ENCODE assay signal across 1 cellular context in the genomic region with DNA sequence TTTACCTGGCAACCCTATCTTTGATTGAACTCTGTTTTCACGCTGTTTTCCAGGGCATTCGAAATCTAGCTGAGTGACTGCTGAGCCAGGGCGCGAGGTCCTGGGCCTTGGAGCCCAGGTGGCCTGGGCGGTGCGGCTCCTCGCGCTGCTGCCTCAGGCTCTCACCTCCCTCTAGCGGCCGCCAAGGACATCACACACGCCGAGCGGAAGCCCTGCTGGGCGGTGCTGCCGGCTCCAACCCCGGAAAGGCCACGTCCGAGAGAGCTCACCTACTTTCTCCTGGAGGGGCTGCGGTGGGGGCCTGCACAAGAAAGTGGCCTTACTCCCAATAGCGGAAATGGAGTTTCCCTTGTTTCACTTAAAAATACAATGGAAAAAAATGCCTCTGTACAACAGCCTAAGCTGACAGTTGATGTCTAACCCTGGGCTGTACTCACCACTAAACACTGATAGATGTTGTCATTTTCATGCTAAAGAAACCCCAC.
TF ChIP-seq lines count a peak whose summit lies in the region.

No MANE protein-coding gene starts in this region.

TF ChIP-seq in HepG2, 621 proteins besides CTCF, POLR2A, EP300 and RAD21 (continued from another document and continues in another):
- TF ChIP-seq ZNF205 (CRISPR knock-in tag; IDR thresholded peaks at IDR 0.05), result peak; percentile 46; the same call in 1 of the 2 replicates
- no peak for TF ChIP-seq HOXD1 (CRISPR knock-in tag; IDR thresholded peaks at IDR 0.05)
- TF ChIP-seq ZNF558 (CRISPR knock-in tag; IDR thresholded peaks at IDR 0.05; ENCODE audit: borderline replicate concordance), result peak; percentile 61; the same call in 1 of the 2 replicates
- peak; percentile 17; the same call in 1 of the 2 replicates for TF ChIP-seq DPF2 (CRISPR knock-in tag; IDR thresholded peaks at IDR 0.05; ENCODE audit: borderline replicate concordance, low read depth)
- no peak for TF ChIP-seq LCORL (IDR thresholded peaks at IDR 0.05)
- peak; percentile 47; the same call in 1 of the 2 replicates for TF ChIP-seq LCORL (CRISPR knock-in tag; IDR thresholded peaks at IDR 0.05)
- TF ChIP-seq ATRX (CRISPR knock-in tag; IDR thresholded peaks at IDR 0.05; ENCODE audit: borderline replicate concordance), result no peak
- no peak for TF ChIP-seq MYNN (CRISPR knock-in tag; IDR thresholded peaks at IDR 0.05; ENCODE audit: low read depth)
- TF ChIP-seq, protein P1, sequence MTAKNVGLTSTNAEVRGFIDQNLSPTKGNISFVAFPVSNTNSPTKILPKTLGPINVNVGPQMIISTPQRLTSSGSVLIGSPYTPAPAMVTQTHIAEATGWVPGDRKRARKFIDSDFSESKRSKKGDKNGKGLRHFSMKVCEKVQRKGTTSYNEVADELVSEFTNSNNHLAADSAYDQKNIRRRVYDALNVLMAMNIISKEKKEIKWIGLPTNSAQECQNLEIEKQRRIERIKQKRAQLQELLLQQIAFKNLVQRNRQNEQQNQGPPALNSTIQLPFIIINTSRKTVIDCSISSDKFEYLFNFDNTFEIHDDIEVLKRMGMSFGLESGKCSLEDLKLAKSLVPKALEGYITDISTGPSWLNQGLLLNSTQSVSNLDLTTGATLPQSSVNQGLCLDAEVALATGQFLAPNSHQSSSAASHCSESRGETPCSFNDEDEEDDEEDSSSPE (CRISPR knock-in tag; IDR thresholded peaks at IDR 0.05), result peak; percentile 47; the same call in 1 of the 2 replicates
- TF ChIP-seq KAT2B (IDR thresholded peaks at IDR 0.05; ENCODE audit: borderline replicate concordance, low read depth, low read length), result no peak
- no peak for TF ChIP-seq ZBTB3 (CRISPR knock-in tag; IDR thresholded peaks at IDR 0.05; ENCODE audit: borderline replicate concordance, low read depth)
- TF ChIP-seq ARNT (IDR thresholded peaks at IDR 0.05), result no peak
- TF ChIP-seq TBX3 (IDR thresholded peaks at IDR 0.05; ENCODE audit: borderline replicate concordance), result no peak
- no peak for TF ChIP-seq WIZ (CRISPR knock-in tag; IDR thresholded peaks at IDR 0.05)
- peak; percentile 73 for TF ChIP-seq HOXA3 (CRISPR knock-in tag; IDR thresholded peaks at IDR 0.05)
- TF ChIP-seq, protein P2, sequence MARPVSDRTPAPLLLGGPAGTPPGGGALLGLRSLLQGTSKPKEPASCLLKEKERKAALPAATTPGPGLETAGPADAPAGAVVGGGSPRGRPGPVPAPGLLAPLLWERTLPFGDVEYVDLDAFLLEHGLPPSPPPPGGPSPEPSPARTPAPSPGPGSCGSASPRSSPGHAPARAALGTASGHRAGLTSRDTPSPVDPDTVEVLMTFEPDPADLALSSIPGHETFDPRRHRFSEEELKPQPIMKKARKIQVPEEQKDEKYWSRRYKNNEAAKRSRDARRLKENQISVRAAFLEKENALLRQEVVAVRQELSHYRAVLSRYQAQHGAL (CRISPR knock-in tag; IDR thresholded peaks at IDR 0.05; ENCODE audit: not compliant biosample characterization), result no peak
- no peak for TF ChIP-seq EEA1 (CRISPR knock-in tag; IDR thresholded peaks at IDR 0.05; ENCODE audit: borderline replicate concordance)
- 0 out of 2 replicates have a peak, but pooled peaks have one; percentile 70 for TF ChIP-seq ZNF607 (CRISPR knock-in tag; IDR thresholded peaks at IDR 0.05; ENCODE audit: borderline replicate concordance)
- TF ChIP-seq ZNF101 (CRISPR knock-in tag; IDR thresholded peaks at IDR 0.05; ENCODE audit: borderline replicate concordance, low read depth), result no peak
- TF ChIP-seq, protein P3, sequence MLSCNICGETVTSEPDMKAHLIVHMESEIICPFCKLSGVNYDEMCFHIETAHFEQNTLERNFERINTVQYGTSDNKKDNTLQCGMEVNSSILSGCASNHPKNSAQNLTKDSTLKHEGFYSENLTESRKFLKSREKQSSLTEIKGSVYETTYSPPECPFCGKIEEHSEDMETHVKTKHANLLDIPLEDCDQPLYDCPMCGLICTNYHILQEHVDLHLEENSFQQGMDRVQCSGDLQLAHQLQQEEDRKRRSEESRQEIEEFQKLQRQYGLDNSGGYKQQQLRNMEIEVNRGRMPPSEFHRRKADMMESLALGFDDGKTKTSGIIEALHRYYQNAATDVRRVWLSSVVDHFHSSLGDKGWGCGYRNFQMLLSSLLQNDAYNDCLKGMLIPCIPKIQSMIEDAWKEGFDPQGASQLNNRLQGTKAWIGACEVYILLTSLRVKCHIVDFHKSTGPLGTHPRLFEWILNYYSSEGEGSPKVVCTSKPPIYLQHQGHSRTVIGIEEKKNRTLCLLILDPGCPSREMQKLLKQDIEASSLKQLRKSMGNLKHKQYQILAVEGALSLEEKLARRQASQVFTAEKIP (CRISPR knock-in tag; IDR thresholded peaks at IDR 0.05; ENCODE audit: borderline replicate concordance), result no peak
- TF ChIP-seq, protein P4, sequence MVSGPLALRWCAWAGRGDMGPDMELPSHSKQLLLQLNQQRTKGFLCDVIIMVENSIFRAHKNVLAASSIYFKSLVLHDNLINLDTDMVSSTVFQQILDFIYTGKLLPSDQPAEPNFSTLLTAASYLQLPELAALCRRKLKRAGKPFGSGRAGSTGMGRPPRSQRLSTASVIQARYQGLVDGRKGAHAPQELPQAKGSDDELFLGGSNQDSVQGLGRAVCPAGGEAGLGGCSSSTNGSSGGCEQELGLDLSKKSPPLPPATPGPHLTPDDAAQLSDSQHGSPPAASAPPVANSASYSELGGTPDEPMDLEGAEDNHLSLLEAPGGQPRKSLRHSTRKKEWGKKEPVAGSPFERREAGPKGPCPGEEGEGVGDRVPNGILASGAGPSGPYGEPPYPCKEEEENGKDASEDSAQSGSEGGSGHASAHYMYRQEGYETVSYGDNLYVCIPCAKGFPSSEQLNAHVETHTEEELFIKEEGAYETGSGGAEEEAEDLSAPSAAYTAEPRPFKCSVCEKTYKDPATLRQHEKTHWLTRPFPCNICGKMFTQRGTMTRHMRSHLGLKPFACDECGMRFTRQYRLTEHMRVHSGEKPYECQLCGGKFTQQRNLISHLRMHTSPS (CRISPR knock-in tag; IDR thresholded peaks at IDR 0.05; ENCODE audit: low read depth), result no peak
- TF ChIP-seq, protein P5, sequence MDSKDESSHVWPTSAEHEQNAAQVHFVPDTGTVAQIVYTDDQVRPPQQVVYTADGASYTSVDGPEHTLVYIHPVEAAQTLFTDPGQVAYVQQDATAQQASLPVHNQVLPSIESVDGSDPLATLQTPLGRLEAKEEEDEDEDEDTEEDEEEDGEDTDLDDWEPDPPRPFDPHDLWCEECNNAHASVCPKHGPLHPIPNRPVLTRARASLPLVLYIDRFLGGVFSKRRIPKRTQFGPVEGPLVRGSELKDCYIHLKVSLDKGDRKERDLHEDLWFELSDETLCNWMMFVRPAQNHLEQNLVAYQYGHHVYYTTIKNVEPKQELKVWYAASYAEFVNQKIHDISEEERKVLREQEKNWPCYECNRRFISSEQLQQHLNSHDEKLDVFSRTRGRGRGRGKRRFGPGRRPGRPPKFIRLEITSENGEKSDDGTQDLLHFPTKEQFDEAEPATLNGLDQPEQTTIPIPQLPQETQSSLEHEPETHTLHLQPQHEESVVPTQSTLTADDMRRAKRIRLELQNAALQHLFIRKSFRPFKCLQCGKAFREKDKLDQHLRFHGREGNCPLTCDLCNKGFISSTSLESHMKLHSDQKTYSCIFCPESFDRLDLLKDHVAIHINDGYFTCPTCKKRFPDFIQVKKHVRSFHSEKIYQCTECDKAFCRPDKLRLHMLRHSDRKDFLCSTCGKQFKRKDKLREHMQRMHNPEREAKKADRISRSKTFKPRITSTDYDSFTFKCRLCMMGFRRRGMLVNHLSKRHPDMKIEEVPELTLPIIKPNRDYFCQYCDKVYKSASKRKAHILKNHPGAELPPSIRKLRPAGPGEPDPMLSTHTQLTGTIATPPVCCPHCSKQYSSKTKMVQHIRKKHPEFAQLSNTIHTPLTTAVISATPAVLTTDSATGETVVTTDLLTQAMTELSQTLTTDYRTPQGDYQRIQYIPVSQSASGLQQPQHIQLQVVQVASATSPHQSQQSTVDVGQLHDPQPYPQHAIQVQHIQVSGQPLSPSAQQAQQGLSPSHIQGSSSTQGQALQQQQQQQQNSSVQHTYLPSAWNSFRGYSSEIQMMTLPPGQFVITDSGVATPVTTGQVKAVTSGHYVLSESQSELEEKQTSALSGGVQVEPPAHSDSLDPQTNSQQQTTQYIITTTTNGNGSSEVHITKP (CRISPR knock-in tag; IDR thresholded peaks at IDR 0.05; ENCODE audit: low read depth), result no peak
- TF ChIP-seq, protein P6, sequence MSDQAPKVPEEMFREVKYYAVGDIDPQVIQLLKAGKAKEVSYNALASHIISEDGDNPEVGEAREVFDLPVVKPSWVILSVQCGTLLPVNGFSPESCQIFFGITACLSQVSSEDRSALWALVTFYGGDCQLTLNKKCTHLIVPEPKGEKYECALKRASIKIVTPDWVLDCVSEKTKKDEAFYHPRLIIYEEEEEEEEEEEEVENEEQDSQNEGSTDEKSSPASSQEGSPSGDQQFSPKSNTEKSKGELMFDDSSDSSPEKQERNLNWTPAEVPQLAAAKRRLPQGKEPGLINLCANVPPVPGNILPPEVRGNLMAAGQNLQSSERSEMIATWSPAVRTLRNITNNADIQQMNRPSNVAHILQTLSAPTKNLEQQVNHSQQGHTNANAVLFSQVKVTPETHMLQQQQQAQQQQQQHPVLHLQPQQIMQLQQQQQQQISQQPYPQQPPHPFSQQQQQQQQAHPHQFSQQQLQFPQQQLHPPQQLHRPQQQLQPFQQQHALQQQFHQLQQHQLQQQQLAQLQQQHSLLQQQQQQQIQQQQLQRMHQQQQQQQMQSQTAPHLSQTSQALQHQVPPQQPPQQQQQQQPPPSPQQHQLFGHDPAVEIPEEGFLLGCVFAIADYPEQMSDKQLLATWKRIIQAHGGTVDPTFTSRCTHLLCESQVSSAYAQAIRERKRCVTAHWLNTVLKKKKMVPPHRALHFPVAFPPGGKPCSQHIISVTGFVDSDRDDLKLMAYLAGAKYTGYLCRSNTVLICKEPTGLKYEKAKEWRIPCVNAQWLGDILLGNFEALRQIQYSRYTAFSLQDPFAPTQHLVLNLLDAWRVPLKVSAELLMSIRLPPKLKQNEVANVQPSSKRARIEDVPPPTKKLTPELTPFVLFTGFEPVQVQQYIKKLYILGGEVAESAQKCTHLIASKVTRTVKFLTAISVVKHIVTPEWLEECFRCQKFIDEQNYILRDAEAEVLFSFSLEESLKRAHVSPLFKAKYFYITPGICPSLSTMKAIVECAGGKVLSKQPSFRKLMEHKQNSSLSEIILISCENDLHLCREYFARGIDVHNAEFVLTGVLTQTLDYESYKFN (CRISPR knock-in tag; conservative IDR thresholded peaks at IDR 0.05), result no peak; the same call in 1 of the 2 replicates
- TF ChIP-seq ATF1 (CRISPR knock-in tag; IDR thresholded peaks at IDR 0.05), result no peak
- TF ChIP-seq ATM (IDR thresholded peaks at IDR 0.05; ENCODE audit: borderline replicate concordance), result no peak
- TF ChIP-seq, protein P7, sequence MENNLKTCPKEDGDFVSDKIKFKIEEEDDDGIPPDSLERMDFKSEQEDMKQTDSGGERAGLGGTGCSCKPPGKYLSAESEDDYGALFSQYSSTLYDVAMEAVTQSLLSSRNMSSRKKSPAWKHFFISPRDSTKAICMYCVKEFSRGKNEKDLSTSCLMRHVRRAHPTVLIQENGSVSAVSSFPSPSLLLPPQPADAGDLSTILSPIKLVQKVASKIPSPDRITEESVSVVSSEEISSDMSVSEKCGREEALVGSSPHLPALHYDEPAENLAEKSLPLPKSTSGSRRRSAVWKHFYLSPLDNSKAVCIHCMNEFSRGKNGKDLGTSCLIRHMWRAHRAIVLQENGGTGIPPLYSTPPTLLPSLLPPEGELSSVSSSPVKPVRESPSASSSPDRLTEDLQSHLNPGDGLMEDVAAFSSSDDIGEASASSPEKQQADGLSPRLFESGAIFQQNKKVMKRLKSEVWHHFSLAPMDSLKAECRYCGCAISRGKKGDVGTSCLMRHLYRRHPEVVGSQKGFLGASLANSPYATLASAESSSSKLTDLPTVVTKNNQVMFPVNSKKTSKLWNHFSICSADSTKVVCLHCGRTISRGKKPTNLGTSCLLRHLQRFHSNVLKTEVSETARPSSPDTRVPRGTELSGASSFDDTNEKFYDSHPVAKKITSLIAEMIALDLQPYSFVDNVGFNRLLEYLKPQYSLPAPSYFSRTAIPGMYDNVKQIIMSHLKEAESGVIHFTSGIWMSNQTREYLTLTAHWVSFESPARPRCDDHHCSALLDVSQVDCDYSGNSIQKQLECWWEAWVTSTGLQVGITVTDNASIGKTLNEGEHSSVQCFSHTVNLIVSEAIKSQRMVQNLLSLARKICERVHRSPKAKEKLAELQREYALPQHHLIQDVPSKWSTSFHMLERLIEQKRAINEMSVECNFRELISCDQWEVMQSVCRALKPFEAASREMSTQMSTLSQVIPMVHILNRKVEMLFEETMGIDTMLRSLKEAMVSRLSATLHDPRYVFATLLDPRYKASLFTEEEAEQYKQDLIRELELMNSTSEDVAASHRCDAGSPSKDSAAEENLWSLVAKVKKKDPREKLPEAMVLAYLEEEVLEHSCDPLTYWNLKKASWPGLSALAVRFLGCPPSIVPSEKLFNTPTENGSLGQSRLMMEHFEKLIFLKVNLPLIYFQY (CRISPR knock-in tag; IDR thresholded peaks at IDR 0.05; ENCODE audit: borderline replicate concordance), result no peak; the same call in 1 of the 2 replicates
- no peak for TF ChIP-seq ZNF12 (CRISPR knock-in tag; IDR thresholded peaks at IDR 0.05)
- no peak for TF ChIP-seq FOXK1 (CRISPR knock-in tag; IDR thresholded peaks at IDR 0.05; ENCODE audit: borderline replicate concordance, low read depth)
- TF ChIP-seq, protein P8, sequence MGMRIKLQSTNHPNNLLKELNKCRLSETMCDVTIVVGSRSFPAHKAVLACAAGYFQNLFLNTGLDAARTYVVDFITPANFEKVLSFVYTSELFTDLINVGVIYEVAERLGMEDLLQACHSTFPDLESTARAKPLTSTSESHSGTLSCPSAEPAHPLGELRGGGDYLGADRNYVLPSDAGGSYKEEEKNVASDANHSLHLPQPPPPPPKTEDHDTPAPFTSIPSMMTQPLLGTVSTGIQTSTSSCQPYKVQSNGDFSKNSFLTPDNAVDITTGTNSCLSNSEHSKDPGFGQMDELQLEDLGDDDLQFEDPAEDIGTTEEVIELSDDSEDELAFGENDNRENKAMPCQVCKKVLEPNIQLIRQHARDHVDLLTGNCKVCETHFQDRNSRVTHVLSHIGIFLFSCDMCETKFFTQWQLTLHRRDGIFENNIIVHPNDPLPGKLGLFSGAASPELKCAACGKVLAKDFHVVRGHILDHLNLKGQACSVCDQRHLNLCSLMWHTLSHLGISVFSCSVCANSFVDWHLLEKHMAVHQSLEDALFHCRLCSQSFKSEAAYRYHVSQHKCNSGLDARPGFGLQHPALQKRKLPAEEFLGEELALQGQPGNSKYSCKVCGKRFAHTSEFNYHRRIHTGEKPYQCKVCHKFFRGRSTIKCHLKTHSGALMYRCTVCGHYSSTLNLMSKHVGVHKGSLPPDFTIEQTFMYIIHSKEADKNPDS (CRISPR knock-in tag; IDR thresholded peaks at IDR 0.05), result no peak
- no peak for TF ChIP-seq CCAR2 (optimal IDR thresholded peaks at IDR 0.05; ENCODE audit: low read depth, low read length)
- peak; percentile 51; the same call in 1 of the 2 replicates for TF ChIP-seq KLF12 (CRISPR knock-in tag; IDR thresholded peaks at IDR 0.05; ENCODE audit: borderline replicate concordance)
- TF ChIP-seq, protein P9, sequence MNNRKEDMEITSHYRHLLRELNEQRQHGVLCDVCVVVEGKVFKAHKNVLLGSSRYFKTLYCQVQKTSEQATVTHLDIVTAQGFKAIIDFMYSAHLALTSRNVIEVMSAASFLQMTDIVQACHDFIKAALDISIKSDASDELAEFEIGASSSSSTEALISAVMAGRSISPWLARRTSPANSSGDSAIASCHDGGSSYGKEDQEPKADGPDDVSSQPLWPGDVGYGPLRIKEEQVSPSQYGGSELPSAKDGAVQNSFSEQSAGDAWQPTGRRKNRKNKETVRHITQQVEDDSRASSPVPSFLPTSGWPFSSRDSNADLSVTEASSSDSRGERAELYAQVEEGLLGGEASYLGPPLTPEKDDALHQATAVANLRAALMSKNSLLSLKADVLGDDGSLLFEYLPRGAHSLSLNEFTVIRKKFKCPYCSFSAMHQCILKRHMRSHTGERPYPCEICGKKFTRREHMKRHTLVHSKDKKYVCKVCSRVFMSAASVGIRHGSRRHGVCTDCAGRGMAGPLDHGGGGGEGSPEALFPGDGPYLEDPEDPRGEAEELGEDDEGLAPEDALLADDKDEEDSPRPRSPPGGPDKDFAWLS (CRISPR knock-in tag; IDR thresholded peaks at IDR 0.05; ENCODE audit: borderline replicate concordance), result no peak
- no peak for TF ChIP-seq ZMYM2 (CRISPR knock-in tag; IDR thresholded peaks at IDR 0.05)
- 0 out of 2 replicates have a peak, but pooled peaks have one; percentile 38 for TF ChIP-seq ZBTB7B (CRISPR knock-in tag; IDR thresholded peaks at IDR 0.05)
- peak; percentile 86 for TF ChIP-seq ZMYM4 (CRISPR knock-in tag; IDR thresholded peaks at IDR 0.05)
